Comparison of ENCODE assay signal across 30 cellular contexts in the genomic region with DNA sequence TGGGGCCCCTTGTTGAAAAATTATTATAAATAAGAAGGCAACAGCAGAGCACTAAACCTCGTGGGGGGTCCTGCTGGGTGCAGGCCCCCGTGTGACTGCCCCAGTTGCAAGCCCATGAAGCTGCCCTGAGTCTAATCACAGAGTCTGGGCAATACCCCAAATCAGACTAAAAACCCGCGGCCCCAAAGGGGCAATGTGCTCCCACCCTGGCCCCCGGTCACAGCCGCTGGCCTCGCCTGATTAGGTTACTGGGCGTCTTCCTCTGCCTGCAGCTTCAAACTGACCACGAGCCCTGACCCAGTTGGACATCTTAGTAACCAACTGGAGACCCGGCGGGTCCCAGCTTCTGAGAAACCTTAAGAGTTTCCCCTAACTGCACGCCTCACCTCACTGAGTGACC. TPM values are rescaled to one million over a fixed set of nuclear protein-coding genes. Genes with fewer than 3 reads are reported as not detected.
A peak's percentile ranks its signal among the peaks of the same experiment; 100 is the strongest.
DNase-seq lines count a peak whose midpoint lies in the region; ATAC-seq and TF ChIP-seq lines count a peak whose summit lies in the region.
"Had no signal": no experiment of that assay in that cellular context is flagged by ENCODE, and none has a peak within 500 bp of the region (broad histone marks: within the 10 kb centered on the region; RNA-seq: fewer than 3 reads in every experiment).

No MANE protein-coding gene starts in this region.

- H2AFZ ChIP-seq in OCI-LY3 (ENCODE audit: low read depth, low read length) (no peak overlapping the region), neural progenitor cell (replicated peaks) (no peak overlapping the region)

- peak overlapping the region; percentile 98 for H3K9ac ChIP-seq in OCI-LY3 (ENCODE audit: low read length)
- H3K9ac ChIP-seq in stomach smooth muscle (ENCODE audit: low read length in 2 of 2): no peak overlapping the region
- H3K9ac ChIP-seq in neural progenitor cell: no peak overlapping the region

- TF ChIP-seq CTCF in OCI-LY3 (IDR thresholded peaks at IDR 0.05; ENCODE audit: low read depth, low read length): no peak
- no peak for TF ChIP-seq CTCF in neural progenitor cell (IDR thresholded peaks at IDR 0.05)

- H3K36me3 ChIP-seq in OCI-LY3 (replicated peaks; ENCODE audit: low read depth, low read length): peaks cover 62% of the 10 kb centered on the region
- H3K36me3 ChIP-seq in stomach smooth muscle (ENCODE audit: control insufficient read depth in 2 of 2, insufficient read depth in 2 of 2, low read length in 2 of 2): no peaks in the 10 kb centered on the region
- H3K36me3 ChIP-seq in neural progenitor cell: no peaks in the 10 kb centered on the region
- H3K36me3 ChIP-seq: esophagus squamous epithelium, gastrocnemius medialis had no signal

- no peak for ATAC-seq in memory B cell (ENCODE audit: low read depth)
- ATAC-seq: body of pancreas; effector memory CD8-positive, alpha-beta T cell; gastrocnemius medialis; left ventricle myocardium superior; mucosa of descending colon had no signal

- H3K9me3 ChIP-seq in OCI-LY3 (ENCODE audit: insufficient read depth, low read length) (no peaks in the 10 kb centered on the region), stomach smooth muscle (ENCODE audit: control insufficient read depth in 2 of 2, low read length in 2 of 2) (no peaks in the 10 kb centered on the region), neural progenitor cell (ENCODE audit: low read depth) (no peaks in the 10 kb centered on the region)
- H3K9me3 ChIP-seq: body of pancreas, esophagus squamous epithelium, gastrocnemius medialis, mucosa of descending colon had no signal

- H3K27ac Mint-ChIP-seq in activated naive CD4-positive, alpha-beta T cell treated with anti-CD3 and anti-CD28 coated beads for 36 hours: peak overlapping the region; percentile 67
- H3K27ac Mint-ChIP-seq in memory B cell: peak overlapping the region; percentile 97
- H3K27ac Mint-ChIP-seq in neural progenitor cell: no peak overlapping the region
- H3K27ac Mint-ChIP-seq: T-helper 2 cell treated with Interferon-gamma antibody and Interleukin-4, amounts not matched to agents 5 μg/mL and 100 μg/mL, for 36 hours had no signal

- peaks cover 40% of the 10 kb centered on the region for H3K36me3 Mint-ChIP-seq in activated naive CD4-positive, alpha-beta T cell treated with anti-CD3 and anti-CD28 coated beads for 36 hours (ENCODE audit: low read depth)
- H3K36me3 Mint-ChIP-seq in memory B cell: peaks cover 34% of the 10 kb centered on the region
- no peaks in the 10 kb centered on the region for H3K36me3 Mint-ChIP-seq in neural progenitor cell

- peaks cover 35% of the 10 kb centered on the region for H4K20me1 ChIP-seq in OCI-LY3 (ENCODE audit: insufficient read depth, low read length)
- H4K20me1 ChIP-seq in neural progenitor cell (ENCODE audit: low read depth): no peaks in the 10 kb centered on the region

- peaks cover 77% of the 10 kb centered on the region for H3K79me2 ChIP-seq in OCI-LY3 (ENCODE audit: low read length)
- no peaks in the 10 kb centered on the region for H3K79me2 ChIP-seq in neural progenitor cell (ENCODE audit: low read depth)

- intact Hi-C loops in activated naive CD4-positive, alpha-beta T cell treated with anti-CD3 and anti-CD28 coated beads for 36 hours (cut with micrococcal nuclease): no loop called here

- H3K27me3 ChIP-seq in OCI-LY3 (ENCODE audit: low read depth, low read length) (no peaks in the 10 kb centered on the region), stomach smooth muscle (ENCODE audit: control insufficient read depth in 1 of 2, insufficient read depth in 2 of 2, low read length in 2 of 2) (no peaks in the 10 kb centered on the region), neural progenitor cell (no peaks in the 10 kb centered on the region)
- H3K27me3 ChIP-seq: body of pancreas, esophagus squamous epithelium, gastrocnemius medialis had no signal

- H3K4me1 Mint-ChIP-seq in activated naive CD4-positive, alpha-beta T cell treated with anti-CD3 and anti-CD28 coated beads for 36 hours (ENCODE audit: low read depth): peaks cover 85% of the 10 kb centered on the region
- H3K4me1 Mint-ChIP-seq in memory B cell (peaks cover 56% of the 10 kb centered on the region), neural progenitor cell (peaks cover 35% of the 10 kb centered on the region)

- H3K4me2 ChIP-seq in OCI-LY3 (ENCODE audit: low read length) (peak overlapping the region; percentile 76), neural progenitor cell (no peak overlapping the region)

- no peaks in the 10 kb centered on the region for H3K9me3 Mint-ChIP-seq in activated naive CD4-positive, alpha-beta T cell treated with anti-CD3 and anti-CD28 coated beads for 36 hours
- H3K9me3 Mint-ChIP-seq in memory B cell (no peaks in the 10 kb centered on the region), neural progenitor cell (no peaks in the 10 kb centered on the region)
- H3K9me3 Mint-ChIP-seq: effector memory CD8-positive, alpha-beta T cell; T-helper 2 cell treated with Interferon-gamma antibody and Interleukin-4, amounts not matched to agents 5 μg/mL and 100 μg/mL, for 36 hours had no signal

- DNase-seq in activated naive CD4-positive, alpha-beta T cell treated with anti-CD3 and anti-CD28 coated beads for 36 hours: no peak
- DNase-seq in activated naive CD4-positive, alpha-beta T cell (lab: John Stamatoyannopoulos, UW): no peak
- peak in 1 of 2 donors; percentile 24 for DNase-seq in memory B cell (ENCODE audit: low spot score in 2 of 2)
- DNase-seq in substantia nigra (lab: John Stamatoyannopoulos, UW): no peak
- DNase-seq in Kasumi-1 (lab: John Stamatoyannopoulos, UW): no peak
- DNase-seq in neural progenitor cell (ENCODE audit: low spot score): no peak
- DNase-seq: activated CD4-positive, alpha-beta T cell treated with anti-CD3 and anti-CD28 coated beads, Interleukin-2, amount 50 U/mL, for 4 hours; body of pancreas; C1 segment of cervical spinal cord; DMS 273 treated with DMSO at 0.1 percent for 48 hours; effector memory CD8-positive, alpha-beta T cell; esophagus squamous epithelium; gastrocnemius medialis; IMR-90; left ventricle myocardium superior; mucosa of descending colon; NCI-H1417; NCI-H2107; NCI-H510A treated with DMSO at 0.1 percent for 48 hours; NK-92 treated with Interleukin-12 subunit alpha and Interleukin-12 subunit beta, amount 100 ng/mL, for 24 hours; stimulated activated CD4-positive, alpha-beta T cell treated with anti-CD3 and anti-CD28 coated beads, Interleukin-4, amount 100 ng/mL, for 24 hours had no signal

- H3K27ac ChIP-seq in OCI-LY3 (ENCODE audit: low read length): peak overlapping the region; percentile 95
- peak overlapping the region; percentile 98 for H3K27ac ChIP-seq in stomach smooth muscle (ENCODE audit: low read length)
- no peak overlapping the region for H3K27ac ChIP-seq in substantia nigra (ENCODE audit: low read depth, low read length, poor library complexity, severe bottlenecking)
- no peak overlapping the region for H3K27ac ChIP-seq in neural progenitor cell
- H3K27ac ChIP-seq: body of pancreas, gastrocnemius medialis, VCaP had no signal

- CTCF ChIA-PET in activated naive CD4-positive, alpha-beta T cell treated with anti-CD3 and anti-CD28 coated beads for 36 hours (lab: Charles Lee): interaction anchor here (0.6 to 2.9 kb wide), 3 partner anchors 15 to 195 kb away, joined by 3 to 11 read pairs (median 7); no protein-coding TSS in a partner anchor

- no peaks in the 10 kb centered on the region for H3F3A ChIP-seq in neural progenitor cell (ENCODE audit: low read depth)

- H3K4me3 ChIP-seq in OCI-LY3 (ENCODE audit: low read length): peak overlapping the region; percentile 89
- H3K4me3 ChIP-seq in stomach smooth muscle (ENCODE audit: low read length in 2 of 2): peak overlapping the region in 1 of 2 donors; percentile 78
- H3K4me3 ChIP-seq in neural progenitor cell: no peak overlapping the region
- H3K4me3 ChIP-seq: body of pancreas, esophagus squamous epithelium, gastrocnemius medialis, mucosa of descending colon had no signal

- H3K4me3 Mint-ChIP-seq in activated naive CD4-positive, alpha-beta T cell treated with anti-CD3 and anti-CD28 coated beads for 36 hours: peak overlapping the region; percentile 83
- H3K4me3 Mint-ChIP-seq in memory B cell (peak overlapping the region; percentile 88), neural progenitor cell (no peak overlapping the region)
- H3K4me3 Mint-ChIP-seq: T-helper 2 cell treated with Interferon-gamma antibody and Interleukin-4, amounts not matched to agents 5 μg/mL and 100 μg/mL, for 36 hours had no signal

- no peaks in the 10 kb centered on the region for H3K27me3 Mint-ChIP-seq in activated naive CD4-positive, alpha-beta T cell treated with anti-CD3 and anti-CD28 coated beads for 36 hours (ENCODE audit: low read depth)
- H3K27me3 Mint-ChIP-seq in memory B cell (no peaks in the 10 kb centered on the region), neural progenitor cell (ENCODE audit: insufficient read depth, low read depth) (peaks cover 9% of the 10 kb centered on the region)
- H3K27me3 Mint-ChIP-seq: effector memory CD8-positive, alpha-beta T cell had no signal

- H3K4me1 ChIP-seq in OCI-LY3 (ENCODE audit: low read length) (peaks cover 75% of the 10 kb centered on the region), stomach smooth muscle (ENCODE audit: control insufficient read depth, insufficient read depth, low read length) (peaks cover 46% of the 10 kb centered on the region), neural progenitor cell (peaks cover 12% of the 10 kb centered on the region)

RNA-seq across cellular contexts. Expression of gene CXCR5, which starts 1.6 kb away (rescaled TPM):
- total RNA-seq in activated naive CD4-positive, alpha-beta T cell treated with anti-CD3 and anti-CD28 coated beads for 36 hours: 10 to 100 TPM; 25.6 to 26.1 TPM
- not detected in 2 replicates for total RNA-seq in neural progenitor cell (ENCODE audit: low replicate concordance)
- total RNA-seq: body of pancreas, gastrocnemius medialis, H1, IMR-90, left ventricle myocardium superior, M059J, RPMI7951, SK-MEL-5, ureter had no signal

RNA-seq across cellular contexts. Expression of gene BCL9L, which starts 40.4 kb away (rescaled TPM):
- 10 to 100 TPM; 33.3 to 36.1 TPM for total RNA-seq in activated naive CD4-positive, alpha-beta T cell treated with anti-CD3 and anti-CD28 coated beads for 36 hours
- 3.0 and 7.2 TPM in 2 replicates for total RNA-seq in neural progenitor cell (ENCODE audit: low replicate concordance)

Comparison
In these comparisons a context has a peak if more than half of its experiments do, and no peak if none do; other contexts are left out.
1. H3K27ac ChIP-seq: peak in OCI-LY3 (single experiment) and stomach smooth muscle (single experiment); none in substantia nigra (single experiment) and neural progenitor cell (single experiment).
2. RNA of gene CXCR5, which starts 1.6 kb away (total RNA-seq): 25.6 to 26.1 TPM in activated naive CD4-positive, alpha-beta T cell treated with anti-CD3 and anti-CD28 coated beads for 36 hours; not detected in neural progenitor cell; every median in the first group is over 10 times any median in the second.